19 cellular contexts compared by ENCODE assay signal in genomic region chr10:43339136-43339535, GRCh38. TPM values are rescaled to one million over a fixed set of nuclear protein-coding genes. Genes with fewer than 3 reads are reported as not detected.
DNase-seq lines count a peak whose midpoint lies in the region; ATAC-seq, FAIRE-seq and TF ChIP-seq lines count a peak whose summit lies in the region.
"Had no signal": no experiment of that assay in that cellular context is flagged by ENCODE, and none has a peak within 500 bp of the region (broad histone marks: within the 10 kb centered on the region; RNA-seq: fewer than 3 reads in every experiment).

No MANE protein-coding gene starts in this region.

- no peaks in the 10 kb centered on the region for H3K79me1 ChIP-seq in H1 (ENCODE audit: low read depth, low read length)

- TF ChIP-seq RAD21 in HepG2 (CRISPR knock-in tag; IDR thresholded peaks at IDR 0.05) (no peak), H1 (IDR thresholded peaks at IDR 0.05 in 1 of 2, conservative IDR thresholded peaks at IDR 0.05 in 1 of 2; ENCODE audit: low read depth in 2 of 2, low read length in 2 of 2) (no peak)

- no peak for FAIRE-seq in HepG2 (lab: Jason Lieb, UNC)
- FAIRE-seq in H1 (lab: Jason Lieb, UNC) = no peak
- FAIRE-seq: A204.1, GM12892, GM18507 had no signal

- in situ Hi-C loops in HepG2 (cut with HindIII; ENCODE audit: extremely low pct_ligation_motif_present, low pct_unique_long_range_greater_than_20kb) = no loop called here

- H3K27ac ChIP-seq in HepG2 (ENCODE audit: extremely low read length, insufficient read depth, low read length) (no peak overlapping the region), right lobe of liver (no peak overlapping the region), H1 (ENCODE audit: low read depth, low read length) (no peak overlapping the region)
- H3K27ac ChIP-seq: BLaER1 had no signal

- 5% methylated on average over 2 of the region's 11 CpGs for WGBS in HepG2 (ENCODE audit: low lambda C conversion rate)
- 31% methylated on average over 4 of the region's 11 CpGs for WGBS in right lobe of liver (ENCODE audit: insufficient coverage, low coverage, low lambda C conversion rate, missing lambda C conversion rate)
- 81% methylated on average over 11 of the region's 11 CpGs; no CpG with 5 or more reads in 1 of the 2 experiments for WGBS in H1 (ENCODE audit: extremely low coverage in 1 of 2, insufficient coverage in 1 of 2, insufficient read length in 1 of 2, insufficient replicate concordance in 2 of 2, low coverage in 1 of 2, low lambda C conversion rate in 2 of 2, missing lambda C conversion rate in 1 of 2), 2 experiments

- H3K27me3 ChIP-seq in HepG2 (ENCODE audit: control insufficient read depth in 1 of 2, insufficient read depth in 2 of 2, low read length in 2 of 2) (peaks cover 0 to 32% of the 10 kb centered on the region in 2 experiments; a peak in 4 of 5 replicates), right lobe of liver (no peaks in the 10 kb centered on the region), H1 (replicated peaks in 1 of 4; ENCODE audit: control insufficient read depth in 3 of 4, extremely low read depth in 1 of 4, insufficient read depth in 3 of 4, low read length in 3 of 4) (no peaks in the 10 kb centered on the region)
- H3K27me3 ChIP-seq: BLaER1 had no signal

- peaks cover 32% of the 10 kb centered on the region for H3K4me1 Mint-ChIP-seq in nephron progenitor cell

- TF ChIP-seq CTCF in HepG2 (CRISPR knock-in tag; IDR thresholded peaks at IDR 0.05) (no peak), right lobe of liver (IDR thresholded peaks at IDR 0.05) (no peak), H1 (IDR thresholded peaks at IDR 0.05; ENCODE audit: control extremely low read depth in 1 of 3, insufficient read depth in 1 of 3, low read depth in 1 of 3, low read length in 3 of 3) (no peak), nephron progenitor cell (IDR thresholded peaks at IDR 0.05) (no peak)

- no TSS peak for BruUV-seq in HepG2 (replicated peaks; lab: Mats Ljungman, UMichigan)

- ATAC-seq in HepG2 (peak; percentile 56), right lobe of liver (no peak), GM21526 (IDR thresholded peaks at IDR 0.05; ENCODE audit: low FRiP score, unreplicated experiment) (no peak), HG03469 (IDR thresholded peaks at IDR 0.05; ENCODE audit: unreplicated experiment) (no peak)
- ATAC-seq: PC-3 had no signal

- H2BK12ac ChIP-seq in H1 (ENCODE audit: low read depth, low read length) = peak overlapping the region; percentile 71; the same call in 1 of the 2 replicates

- peak overlapping the region; percentile 24 for H3K18ac ChIP-seq in H1 (ENCODE audit: extremely low read depth, low read length)

- H3K9ac ChIP-seq in HepG2 (ENCODE audit: insufficient read depth, low read depth, low read length) (no peak overlapping the region), H1 (replicated peaks in 1 of 4; ENCODE audit: extremely low read depth in 1 of 4, low read depth in 3 of 4, low read length in 3 of 4) (no peak overlapping the region)
- H3K9ac ChIP-seq: BLaER1 had no signal

- no peak overlapping the region for H2BK120ac ChIP-seq in H1 (replicated peaks; ENCODE audit: low read depth, low read length)

- H3K4ac ChIP-seq in H1 (replicated peaks; ENCODE audit: insufficient read length, low read depth, low read length) = no peak overlapping the region

- peaks cover 40% of the 10 kb centered on the region for H3K27me3 Mint-ChIP-seq in nephron progenitor cell (ENCODE audit: low read depth, poor library complexity)

- CTCF ChIA-PET in HepG2 (lab: Yijun Ruan, JAX; ENCODE audit: low intra/inter-chr PET ratio, low total read pairs) = no interaction called here
- CTCF ChIA-PET in H1 (lab: Charles Lee; ENCODE audit: partially characterized antibody) = interaction anchor here (1.0 to 3.2 kb wide), 11 partner anchors 9 to 118 kb away, joined by 3 to 17 read pairs (median 4); no protein-coding TSS in a partner anchor

- no peaks in the 10 kb centered on the region for H3K9me3 Mint-ChIP-seq in nephron progenitor cell
- H3K9me3 Mint-ChIP-seq: CD8-positive, alpha-beta memory T cell had no signal

- no peak overlapping the region for H3K4me3 Mint-ChIP-seq in nephron progenitor cell
- H3K4me3 Mint-ChIP-seq: CD8-positive, alpha-beta memory T cell had no signal

- H4K5ac ChIP-seq in H1 (ENCODE audit: insufficient read length, low read depth, low read length) = no peak overlapping the region

- H3K36me3 ChIP-seq in HepG2 (replicated peaks in 1 of 2; ENCODE audit: control insufficient read depth in 1 of 2, insufficient read depth in 2 of 2, low read length in 2 of 2) = no peaks in the 10 kb centered on the region
- H3K36me3 ChIP-seq in right lobe of liver = no peaks in the 10 kb centered on the region
- H3K36me3 ChIP-seq in H1 (ENCODE audit: control insufficient read depth in 2 of 4, insufficient read depth in 4 of 4, low read length in 3 of 4) = no peaks in the 10 kb centered on the region
- H3K36me3 ChIP-seq: BLaER1 had no signal

- H3K27ac Mint-ChIP-seq in nephron progenitor cell = peak overlapping the region; percentile 63

- peak overlapping the region; percentile 98 for H2BK20ac ChIP-seq in H1 (ENCODE audit: low read length)

- intact Hi-C loops in HepG2 (cut with micrococcal nuclease; ENCODE audit: unreplicated experiment) = no loop called here
- intact Hi-C loops in right lobe of liver (cut with DNase I) = no loop called here

- no peak for TF ChIP-seq EP300 in HepG2 (IDR thresholded peaks at IDR 0.05; ENCODE audit: low read depth in 2 of 2, low read length in 2 of 2)
- TF ChIP-seq EP300 in HepG2 (CRISPR knock-in tag; IDR thresholded peaks at IDR 0.05; ENCODE audit: borderline replicate concordance) = no peak
- TF ChIP-seq EP300 in H1 (IDR thresholded peaks at IDR 0.05; ENCODE audit: borderline replicate concordance in 1 of 2, low read depth in 2 of 2, low read length in 2 of 2) = no peak

- peak overlapping the region; percentile 29 for H4K91ac ChIP-seq in H1 (replicated peaks; ENCODE audit: insufficient read length, low read length)

- H3K23me2 ChIP-seq in H1 (ENCODE audit: low read depth, low read length) = no peaks in the 10 kb centered on the region

- no peak overlapping the region for H3K23ac ChIP-seq in H1 (ENCODE audit: insufficient read length)

- 0 out of 2 replicates have a peak overlapping the region, but pooled peaks have one; percentile 49 for H2BK5ac ChIP-seq in H1 (ENCODE audit: low read depth, low read length)

- no peaks in the 10 kb centered on the region for H3K36me3 Mint-ChIP-seq in nephron progenitor cell (ENCODE audit: low read depth)
- H3K36me3 Mint-ChIP-seq: CD8-positive, alpha-beta memory T cell had no signal

- no peak for TF ChIP-seq POLR2A in HepG2 (IDR thresholded peaks at IDR 0.05; ENCODE audit: insufficient read depth in 1 of 2, low read depth in 2 of 2, low read length in 2 of 2)
- no peak for TF ChIP-seq POLR2A in right lobe of liver (IDR thresholded peaks at IDR 0.05)
- TF ChIP-seq POLR2A in H1 (IDR thresholded peaks at IDR 0.05; ENCODE audit: control extremely low read depth in 1 of 2, low read depth in 2 of 2, low read length in 2 of 2) = no peak

- H3K9me3 ChIP-seq in HepG2 (ENCODE audit: low read length) (no peaks in the 10 kb centered on the region), right lobe of liver (no peaks in the 10 kb centered on the region), H1 (ENCODE audit: insufficient read depth in 2 of 2, low read depth in 1 of 2, low read length in 1 of 2) (no peaks in the 10 kb centered on the region)
- H3K9me3 ChIP-seq: BLaER1 had no signal

- H3K79me2 ChIP-seq in HepG2 (ENCODE audit: insufficient read depth, low read length) (no peaks in the 10 kb centered on the region), H1 (ENCODE audit: control insufficient read depth in 1 of 2, insufficient read depth in 2 of 2, low read length in 2 of 2) (no peaks in the 10 kb centered on the region)

- POLR2A ChIA-PET in HepG2 (lab: Yijun Ruan, JAX) = no interaction called here
- POLR2A ChIA-PET in H1 (lab: Charles Lee; ENCODE audit: partially characterized antibody) = interaction anchor here (1.1 kb wide), 1 partner anchor 17 kb away, joined by 3 read pairs; no protein-coding TSS in a partner anchor

- H2AFZ ChIP-seq in HepG2 (ENCODE audit: low read length) (no peak overlapping the region), H1 (ENCODE audit: low read length) (no peak overlapping the region)

- no peak overlapping the region for H3K14ac ChIP-seq in H1 (ENCODE audit: insufficient read length)

- H2BK15ac ChIP-seq in H1 (ENCODE audit: low read length) = peak overlapping the region; percentile 88; the same call in 1 of the 2 replicates

- H3K4me3 ChIP-seq in HepG2 (replicated peaks in 1 of 3; ENCODE audit: insufficient read depth in 1 of 3, low read depth in 2 of 3, low read length in 3 of 3) (no peak overlapping the region; a peak in 1 of 6 replicates), right lobe of liver (no peak overlapping the region), H1 (ENCODE audit: extremely low read depth in 1 of 4, insufficient read depth in 2 of 4, low read depth in 3 of 4, low read length in 4 of 4) (no peak overlapping the region)
- H3K4me3 ChIP-seq: BLaER1 had no signal

- DNase-seq in HepG2 (ENCODE audit: low spot score) (no peak), right lobe of liver (no peak), H1 (ENCODE audit: low read depth in 1 of 2, low spot score in 2 of 2) (no peak), nephron progenitor cell (no peak)
- DNase-seq in stimulated activated naive CD4-positive, alpha-beta T cell treated with Interleukin-2 at 50 U/mL for 16 hours (lab: John Stamatoyannopoulos, UW) = no peak
- DNase-seq: CD8-positive, alpha-beta memory T cell; DMS79; NCI-H1105 treated with DMSO at 0.1 percent for 48 hours; NCI-H1694 treated with DMSO at 0.1 percent for 48 hours; PC-3; RPMI8226; SHP77 treated with DMSO at 0.1 percent for 48 hours had no signal

- H3K4me2 ChIP-seq in HepG2 (ENCODE audit: low read depth, low read length) (no peak overlapping the region), H1 (ENCODE audit: insufficient read depth in 1 of 2, low read depth in 2 of 2, low read length in 2 of 2) (no peak overlapping the region)
- H3K4me2 ChIP-seq: BLaER1 had no signal

- H4K8ac ChIP-seq in H1 (ENCODE audit: extremely low read depth, insufficient read depth, low read length) = no peak overlapping the region; the same call in 1 of the 2 replicates

- H3K4me1 ChIP-seq in HepG2 (ENCODE audit: insufficient read depth, low read length) = peaks cover 27% of the 10 kb centered on the region
- no peaks in the 10 kb centered on the region for H3K4me1 ChIP-seq in right lobe of liver
- H3K4me1 ChIP-seq in H1 (replicated peaks in 1 of 4; ENCODE audit: control insufficient read depth in 3 of 4, insufficient read depth in 4 of 4, low read length in 3 of 4) = peaks cover 4 to 11% (median 7%) of the 10 kb centered on the region in 4 experiments
- H3K4me1 ChIP-seq: BLaER1 had no signal

- H4K20me1 ChIP-seq in HepG2 (ENCODE audit: insufficient read depth, low read length) (no peaks in the 10 kb centered on the region), H1 (replicated peaks in 1 of 2; ENCODE audit: control insufficient read depth in 1 of 2, insufficient read depth in 2 of 2, low read length in 2 of 2) (no peaks in the 10 kb centered on the region)
- H4K20me1 ChIP-seq: BLaER1 had no signal

- no peak overlapping the region for H3K56ac ChIP-seq in H1 (replicated peaks; ENCODE audit: insufficient read length, low read depth, low read length)

- 0 out of 2 replicates have a peak overlapping the region, but pooled peaks have one; percentile 91 for H2AK5ac ChIP-seq in H1 (ENCODE audit: low read depth, low read length)

RNA-seq across cellular contexts. Expression of gene FXYD4, which starts 32.3 kb away (rescaled TPM):
- total RNA-seq in HepG2 (2016; rRNA removed; fragmentation: Illumina TruSeq; extraction: Trizol) = not detected in 2 replicates
- not detected in 2 replicates for total RNA-seq in HepG2 (2016; cell fraction: cytosol; rRNA removed; fragmentation: Illumina TruSeq; extraction: Trizol; ENCODE audit: low read depth)
- total RNA-seq in HepG2 (2016; cell fraction: insoluble cytoplasmic fraction; rRNA removed; fragmentation: Illumina TruSeq; extraction: Trizol) = not detected in 2 replicates
- not detected in 2 replicates for total RNA-seq in HepG2 (2016; cell fraction: membrane; rRNA removed; fragmentation: Illumina TruSeq; extraction: Trizol)
- not detected in 2 replicates for total RNA-seq in HepG2 (2016; cell fraction: nucleus; rRNA removed; fragmentation: Illumina TruSeq; extraction: Trizol)
- polyA plus RNA-seq in HepG2 (2011; rRNA removed) = not detected in 2 replicates
- polyA plus RNA-seq in HepG2 (2011; cell fraction: cytosol; rRNA removed) = not detected in 2 replicates
- not detected in 2 replicates for polyA plus RNA-seq in HepG2 (2011; cell fraction: nucleus; rRNA removed)
- not detected in 2 replicates for polyA plus RNA-seq in HepG2 (2012)
- not detected in 2 replicates for polyA plus RNA-seq in HepG2 (2016; cell fraction: cytosol; fragmentation: Illumina TruSeq; extraction: Trizol; ENCODE audit: low read depth)
- polyA plus RNA-seq in HepG2 (2016; cell fraction: insoluble cytoplasmic fraction; fragmentation: Illumina TruSeq; extraction: Trizol; ENCODE audit: low read depth) = not detected in 2 replicates
- polyA plus RNA-seq in HepG2 (2016; cell fraction: membrane; fragmentation: Illumina TruSeq; extraction: Trizol; ENCODE audit: low read depth) = not detected in 2 replicates
- polyA plus RNA-seq in HepG2 (2016; cell fraction: nucleus; fragmentation: Illumina TruSeq; extraction: Trizol; ENCODE audit: insufficient read depth, low read depth) = not detected in 2 replicates
- polyA minus RNA-seq in HepG2 (2011; rRNA and poly(A)+ RNA removed; ENCODE audit: low replicate concordance) = 0.21 TPM in 1 of 2 replicates, not detected in the other
- polyA minus RNA-seq in HepG2 (2011; cell fraction: cytosol; rRNA and poly(A)+ RNA removed) = not detected in 2 replicates
- not detected in 2 replicates for polyA minus RNA-seq in HepG2 (2011; cell fraction: nucleus; rRNA and poly(A)+ RNA removed)
- not detected for total RNA-seq in right lobe of liver
- total RNA-seq in H1 (2021; fragmentation: NEBNext Ultra II Directional; extraction: Animal tissue kit (Norgen Biotek cat#: 25700)) = not detected in 2 replicates
- not detected in 2 replicates for polyA plus RNA-seq in H1 (2011; rRNA removed)
- polyA plus RNA-seq in H1 (2011; cell fraction: cytosol; rRNA removed) = not detected
- not detected for polyA plus RNA-seq in H1 (2011; cell fraction: nucleus; rRNA removed)
- polyA plus RNA-seq in H1 (2012, experiment 1 of 2) = not detected in 4 replicates
- not detected for polyA plus RNA-seq in H1 (2012, experiment 2 of 2)
- not detected for polyA plus RNA-seq in H1 (2013, experiment 1 of 2)
- polyA plus RNA-seq in H1 (2013, experiment 2 of 2) = not detected
- polyA minus RNA-seq in H1 (2011; rRNA and poly(A)+ RNA removed) = not detected in 2 replicates
- polyA minus RNA-seq in H1 (2011; cell fraction: cytosol; rRNA and poly(A)+ RNA removed) = not detected
- not detected for polyA minus RNA-seq in H1 (2011; cell fraction: nucleus; rRNA and poly(A)+ RNA removed)
- total RNA-seq: CD8-positive, alpha-beta memory T cell; H7; PC-3 had no signal
- polyA plus RNA-seq: CD8-positive, alpha-beta memory T cell had no signal
